11 cellular contexts compared by ENCODE assay signal in genomic region chr3:45199837-45200648, GRCh38. TPM values are rescaled to one million over a fixed set of nuclear protein-coding genes. Genes with fewer than 3 reads are reported as not detected.
DNase-seq lines count a peak whose midpoint lies in the region; ATAC-seq, FAIRE-seq and TF ChIP-seq lines count a peak whose summit lies in the region.
"Had no signal": no experiment of that assay in that cellular context is flagged by ENCODE, and none has a peak within 500 bp of the region (broad histone marks: within the 10 kb centered on the region; RNA-seq: fewer than 3 reads in every experiment).

No MANE protein-coding gene starts in this region.

- CTCF ChIA-PET in activated CD4-positive, alpha-beta memory T cell treated with anti-CD3 and anti-CD28 coated beads, Interleukin-2, amount 10 ng/mL, durations not matched to agents 7 days and 5 days (lab: Charles Lee), result interaction anchor here (1.4 kb wide), 1 partner anchor 10 kb away, joined by 6 read pairs; no protein-coding TSS in a partner anchor

- H3K27me3 ChIP-seq in pancreas, result no peaks in the 10 kb centered on the region

- intact Hi-C loops in pancreas (cut with DNase I), result loop anchor here in 1 of 3 donors (10.0 kb wide), 1 partner anchor 155 kb away; no protein-coding TSS in a partner anchor

- H3K36me3 ChIP-seq in pancreas, result no peaks in the 10 kb centered on the region

- DNase-seq in GM03348 (ENCODE audit: low spot score) (peak; percentile 86), RPMI7951 (ENCODE audit: low read depth) (peak; percentile 93), fibroblast of mammary gland (ENCODE audit: low read depth) (peak; percentile 91), pancreas (no peak), CD1c-positive myeloid dendritic cell (ENCODE audit: extremely low spot score) (no peak), G401 (ENCODE audit: low spot score) (no peak)
- DNase-seq in activated CD4-positive, alpha-beta memory T cell treated with anti-CD3 and anti-CD28 coated beads, Interleukin-2, amount 10 ng/mL, durations not matched to agents 7 days and 5 days, result no peak
- DNase-seq: amniotic stem cell, NCI-H446 treated with DMSO at 0.1 percent for 48 hours, right cardiac atrium had no signal

- peak; percentile 28 to 78 (median 63) for ATAC-seq in pancreas
- ATAC-seq in HG03378 (IDR thresholded peaks at IDR 0.05; ENCODE audit: unreplicated experiment), result no peak
- ATAC-seq: right cardiac atrium had no signal

- no peaks in the 10 kb centered on the region for H3K36me3 Mint-ChIP-seq in activated CD4-positive, alpha-beta memory T cell treated with anti-CD3 and anti-CD28 coated beads, Interleukin-2, amount 10 ng/mL, durations not matched to agents 7 days and 5 days (ENCODE audit: low read depth)

- no peak for FAIRE-seq in pancreas (lab: Jason Lieb, UNC)

- in situ Hi-C loops in G401 (cut with HindIII; ENCODE audit: low sequenced_read_pairs), result no loop called here

- H3K27ac Mint-ChIP-seq in activated CD4-positive, alpha-beta memory T cell treated with anti-CD3 and anti-CD28 coated beads, Interleukin-2, amount 10 ng/mL, durations not matched to agents 7 days and 5 days, result no peak overlapping the region

- no peak for TF ChIP-seq CTCF in fibroblast of mammary gland (conservative IDR thresholded peaks at IDR 0.05; ENCODE audit: control insufficient read depth, insufficient read depth, low read depth, low read length)
- TF ChIP-seq CTCF in pancreas (IDR thresholded peaks at IDR 0.05), result no peak

- 67 to 74% methylated on average over 8 of the region's 8 CpGs for WGBS in pancreas, 2 donors

- H3K4me1 ChIP-seq in pancreas, result no peaks in the 10 kb centered on the region

- H3K4me1 Mint-ChIP-seq in activated CD4-positive, alpha-beta memory T cell treated with anti-CD3 and anti-CD28 coated beads, Interleukin-2, amount 10 ng/mL, durations not matched to agents 7 days and 5 days, result peaks cover under 1% of the 10 kb centered on the region

- no peak overlapping the region for H3K27ac ChIP-seq in pancreas

- H3K9me3 Mint-ChIP-seq in activated CD4-positive, alpha-beta memory T cell treated with anti-CD3 and anti-CD28 coated beads, Interleukin-2, amount 10 ng/mL, durations not matched to agents 7 days and 5 days, result no peaks in the 10 kb centered on the region

- peaks cover 63% of the 10 kb centered on the region for H3K27me3 Mint-ChIP-seq in activated CD4-positive, alpha-beta memory T cell treated with anti-CD3 and anti-CD28 coated beads, Interleukin-2, amount 10 ng/mL, durations not matched to agents 7 days and 5 days

- no peak overlapping the region for H3K4me3 Mint-ChIP-seq in activated CD4-positive, alpha-beta memory T cell treated with anti-CD3 and anti-CD28 coated beads, Interleukin-2, amount 10 ng/mL, durations not matched to agents 7 days and 5 days

- no peaks in the 10 kb centered on the region for H3K9me3 ChIP-seq in pancreas

- H3K4me3 ChIP-seq in fibroblast of mammary gland (ENCODE audit: control insufficient read depth, low read depth, low read length) (no peak overlapping the region), pancreas (no peak overlapping the region)

- POLR2A ChIA-PET in activated CD4-positive, alpha-beta memory T cell treated with anti-CD3 and anti-CD28 coated beads, Interleukin-2, amount 10 ng/mL, durations not matched to agents 7 days and 5 days (lab: Charles Lee), result no interaction called here

RNA-seq across cellular contexts. Expression of gene TMEM158, which starts 26.0 kb away (rescaled TPM):
- 152 and 160 TPM in 2 replicates for total RNA-seq in RPMI7951 (2014; rRNA removed; shearing (Covaris generic))
- total RNA-seq in pancreas, result 1 to 10 TPM; 1.3 to 5.4 (median 2.1) TPM
- polyA plus RNA-seq in pancreas, result 1 to 10 TPM; 2.3 to 4.8 TPM
- total RNA-seq in activated CD4-positive, alpha-beta memory T cell treated with anti-CD3 and anti-CD28 coated beads, Interleukin-2, amount 10 ng/mL, durations not matched to agents 7 days and 5 days, result not detected
- total RNA-seq in G401 (2014; rRNA removed; shearing (Covaris generic)), result not detected in 2 replicates

RNA-seq across cellular contexts. Expression of gene CDCP1, which starts 53.9 kb away (rescaled TPM):
- 75.6 and 78.0 TPM in 2 replicates for total RNA-seq in RPMI7951 (2014; rRNA removed; shearing (Covaris generic))
- 10 to 100 TPM in 3 of 6 donors, 1 to 10 TPM in 3; 7.9 to 22.2 (median 10.3) TPM for total RNA-seq in pancreas
- polyA plus RNA-seq in pancreas, result 1 to 10 TPM; 3.4 to 4.1 TPM
- total RNA-seq in activated CD4-positive, alpha-beta memory T cell treated with anti-CD3 and anti-CD28 coated beads, Interleukin-2, amount 10 ng/mL, durations not matched to agents 7 days and 5 days, result 1 to 10 TPM; 1.9 to 2.2 TPM
- total RNA-seq in G401 (2014; rRNA removed; shearing (Covaris generic)), result not detected in 2 replicates

Comparison
In these comparisons a context has a peak if more than half of its experiments do, and no peak if none do; other contexts are left out.
1. DNase-seq: peak in GM03348 (single experiment), RPMI7951 (single experiment) and fibroblast of mammary gland (single experiment); none in pancreas (0 of 6), CD1c-positive myeloid dendritic cell (single experiment), activated CD4-positive, alpha-beta memory T cell treated with anti-CD3 and anti-CD28 coated beads, Interleukin-2, amount 10 ng/mL, durations not matched to agents 7 days and 5 days (single experiment) and G401 (single experiment).
2. RNA of gene TMEM158, which starts 26.0 kb away (total RNA-seq): 152 to 160 TPM in RPMI7951; 1.3 to 5.4 TPM in pancreas, not detected in activated CD4-positive, alpha-beta memory T cell treated with anti-CD3 and anti-CD28 coated beads, Interleukin-2, amount 10 ng/mL, durations not matched to agents 7 days and 5 days and not detected in G401; every median in the first group is over 10 times any median in the second.